Comparison of ENCODE assay signal across 9 cellular contexts in the genomic region with DNA sequence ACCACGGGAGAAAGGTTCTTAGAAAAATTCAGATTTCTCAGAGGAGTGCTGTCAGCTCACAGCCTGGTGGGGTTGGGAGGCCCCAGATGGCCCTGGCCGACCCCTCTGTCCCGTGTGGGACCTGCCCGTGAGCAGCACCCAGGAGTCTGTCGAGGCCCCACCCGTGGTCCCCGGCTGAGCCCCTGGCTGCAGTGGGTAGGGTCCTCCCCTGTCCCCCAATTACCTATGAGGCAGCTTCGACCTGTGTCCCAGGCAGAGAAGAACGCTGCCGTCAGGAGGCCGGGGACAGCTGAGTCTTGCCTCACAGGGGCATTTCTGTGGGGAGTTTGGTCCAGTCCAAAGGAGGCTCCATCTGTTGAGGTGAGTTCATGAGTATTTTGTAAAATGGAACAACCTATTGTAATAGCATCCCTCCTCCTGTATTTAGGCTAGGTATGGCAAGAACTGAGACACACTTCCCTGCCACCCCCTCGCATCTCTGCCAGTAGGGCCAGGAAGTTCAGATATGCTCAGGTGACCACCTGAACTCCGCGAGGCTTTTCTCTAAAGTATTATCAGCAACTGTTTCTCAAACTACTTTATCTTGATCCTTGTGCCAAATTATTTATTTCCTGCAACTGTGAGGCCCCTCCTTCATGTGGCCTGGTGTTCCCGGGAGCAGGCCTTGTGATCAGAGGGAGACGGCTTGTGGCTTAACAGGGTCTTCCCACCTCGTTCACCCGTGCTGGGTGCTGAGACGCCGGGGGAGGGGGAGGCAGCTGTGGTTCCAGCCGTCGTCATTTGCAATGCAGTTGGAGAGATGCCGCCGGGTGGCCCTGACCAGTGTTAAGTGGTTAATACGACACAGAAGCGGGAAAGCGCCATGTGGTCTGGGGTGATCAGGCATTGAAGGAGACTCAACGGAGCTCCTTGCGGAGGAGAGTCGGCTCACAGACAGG. TPM values are rescaled to one million over a fixed set of nuclear protein-coding genes. Genes with fewer than 3 reads are reported as not detected.
DNase-seq lines count a peak whose midpoint lies in the region; ATAC-seq and TF ChIP-seq lines count a peak whose summit lies in the region.
"Had no signal": no experiment of that assay in that cellular context is flagged by ENCODE, and none has a peak within 500 bp of the region (broad histone marks: within the 10 kb centered on the region; RNA-seq: fewer than 3 reads in every experiment).

No MANE protein-coding gene starts in this region.

- intact Hi-C loops in dendritic cell treated with granulocyte-macrophage colony-stimulating factor and Interleukin-4, amounts not matched to agents 40 ng/mL and 50 ng/mL, for 4 days (cut with micrococcal nuclease) = loop anchor here (2.0 to 5.0 kb wide), 2 partner anchors 20 to 219 kb away; no protein-coding TSS in a partner anchor

- H3K36me3 Mint-ChIP-seq in activated T-cell treated with anti-CD3 and anti-CD28 coated beads, Interleukin-2, amount 50 U/mL, for 4 hours (ENCODE audit: insufficient read depth) = peaks cover 2% of the 10 kb centered on the region
- H3K36me3 Mint-ChIP-seq in dendritic cell treated with granulocyte-macrophage colony-stimulating factor and Interleukin-4, amounts not matched to agents 40 ng/mL and 50 ng/mL, for 4 days (ENCODE audit: low read depth) = peaks cover 40% of the 10 kb centered on the region
- no peaks in the 10 kb centered on the region for H3K36me3 Mint-ChIP-seq in endothelial cell (ENCODE audit: low read depth, unreplicated experiment)

- no peak for DNase-seq in activated T-cell treated with anti-CD3 and anti-CD28 coated beads, Interleukin-2, amount 50 U/mL, for 4 hours
- DNase-seq in activated T-cell treated with anti-CD3 and anti-CD28 coated beads, Interleukin-2, amount 50 U/mL, for 1 hour = no peak
- DNase-seq in MV-4-11 (lab: John Stamatoyannopoulos, UW) (peak; percentile 17), endothelial cell (ENCODE audit: low spot score) (no peak), NCI-H146 (lab: John Stamatoyannopoulos, UW) (no peak)
- DNase-seq in stimulated activated naive CD8-positive, alpha-beta T cell treated with anti-CD3 and anti-CD28 coated beads, Interleukin-15, amount 100 ng/mL, for 72 hours = no peak
- DNase-seq: Calu3 had no signal

- H3K27me3 Mint-ChIP-seq in activated T-cell treated with anti-CD3 and anti-CD28 coated beads, Interleukin-2, amount 50 U/mL, for 4 hours (ENCODE audit: low read depth) = peaks cover 37% of the 10 kb centered on the region
- peaks cover 32% of the 10 kb centered on the region for H3K27me3 Mint-ChIP-seq in dendritic cell treated with granulocyte-macrophage colony-stimulating factor and Interleukin-4, amounts not matched to agents 40 ng/mL and 50 ng/mL, for 4 days
- peaks cover 34% of the 10 kb centered on the region for H3K27me3 Mint-ChIP-seq in stimulated activated naive CD8-positive, alpha-beta T cell treated with anti-CD3 and anti-CD28 coated beads, Interleukin-15, amount 100 ng/mL, for 72 hours
- peaks cover 23% of the 10 kb centered on the region for H3K27me3 Mint-ChIP-seq in endothelial cell (ENCODE audit: unreplicated experiment)

- peak overlapping the region; percentile 71 for H3K4me3 Mint-ChIP-seq in activated T-cell treated with anti-CD3 and anti-CD28 coated beads, Interleukin-2, amount 50 U/mL, for 4 hours
- peak overlapping the region; percentile 79 for H3K4me3 Mint-ChIP-seq in dendritic cell treated with granulocyte-macrophage colony-stimulating factor and Interleukin-4, amounts not matched to agents 40 ng/mL and 50 ng/mL, for 4 days
- H3K4me3 Mint-ChIP-seq in stimulated activated naive CD8-positive, alpha-beta T cell treated with anti-CD3 and anti-CD28 coated beads, Interleukin-15, amount 100 ng/mL, for 72 hours = peak overlapping the region; percentile 80 to 82
- H3K4me3 Mint-ChIP-seq in endothelial cell (ENCODE audit: unreplicated experiment) = no peak overlapping the region

- H3K27ac Mint-ChIP-seq in dendritic cell treated with granulocyte-macrophage colony-stimulating factor and Interleukin-4, amounts not matched to agents 40 ng/mL and 50 ng/mL, for 4 days = peak overlapping the region; percentile 26
- H3K27ac Mint-ChIP-seq in stimulated activated naive CD8-positive, alpha-beta T cell treated with anti-CD3 and anti-CD28 coated beads, Interleukin-15, amount 100 ng/mL, for 72 hours = peak overlapping the region in 1 of 2 donors; percentile 19
- H3K27ac Mint-ChIP-seq in endothelial cell (ENCODE audit: unreplicated experiment) = no peak overlapping the region

- no peaks in the 10 kb centered on the region for H3K9me3 Mint-ChIP-seq in activated T-cell treated with anti-CD3 and anti-CD28 coated beads, Interleukin-2, amount 50 U/mL, for 4 hours
- no peaks in the 10 kb centered on the region for H3K9me3 Mint-ChIP-seq in dendritic cell treated with granulocyte-macrophage colony-stimulating factor and Interleukin-4, amounts not matched to agents 40 ng/mL and 50 ng/mL, for 4 days
- H3K9me3 Mint-ChIP-seq in stimulated activated naive CD8-positive, alpha-beta T cell treated with anti-CD3 and anti-CD28 coated beads, Interleukin-15, amount 100 ng/mL, for 72 hours = no peaks in the 10 kb centered on the region
- H3K9me3 Mint-ChIP-seq in endothelial cell (ENCODE audit: unreplicated experiment) = no peaks in the 10 kb centered on the region

- no peak for TF ChIP-seq CTCF in endothelial cell (IDR thresholded peaks at IDR 0.05; ENCODE audit: unreplicated experiment)

- no peak for ATAC-seq in activated T-cell treated with anti-CD3 and anti-CD28 coated beads, Interleukin-2, amount 50 U/mL, for 4 hours
- peak; percentile 3 for ATAC-seq in stimulated activated naive CD8-positive, alpha-beta T cell treated with anti-CD3 and anti-CD28 coated beads, Interleukin-15, amount 100 ng/mL, for 72 hours
- no peak for ATAC-seq in GM19351 (IDR thresholded peaks at IDR 0.05; ENCODE audit: unreplicated experiment)

- peaks cover 7% of the 10 kb centered on the region for H3K4me1 Mint-ChIP-seq in activated T-cell treated with anti-CD3 and anti-CD28 coated beads, Interleukin-2, amount 50 U/mL, for 4 hours (ENCODE audit: low read depth)
- peaks cover 75% of the 10 kb centered on the region for H3K4me1 Mint-ChIP-seq in dendritic cell treated with granulocyte-macrophage colony-stimulating factor and Interleukin-4, amounts not matched to agents 40 ng/mL and 50 ng/mL, for 4 days (ENCODE audit: low read depth)
- H3K4me1 Mint-ChIP-seq in stimulated activated naive CD8-positive, alpha-beta T cell treated with anti-CD3 and anti-CD28 coated beads, Interleukin-15, amount 100 ng/mL, for 72 hours = peaks cover 39% of the 10 kb centered on the region
- peaks cover 6% of the 10 kb centered on the region for H3K4me1 Mint-ChIP-seq in endothelial cell (ENCODE audit: unreplicated experiment)

RNA-seq across cellular contexts. Expression of a gene that starts 1.7 kb away (rescaled TPM):
- total RNA-seq in activated T-cell treated with anti-CD3 and anti-CD28 coated beads, Interleukin-2, amount 50 U/mL, for 4 hours = 10 to 100 TPM; 17.2 to 22.8 (median 22.2) TPM
- total RNA-seq in endothelial cell (ENCODE audit: unreplicated experiment) = 8.7 TPM

RNA-seq across cellular contexts. Expression of a gene that starts 51.8 kb away (rescaled TPM):
- 100 to 1,000 TPM in 2 of 3 donors, 10 to 100 TPM in 1; 98.9 to 107 (median 101) TPM for total RNA-seq in activated T-cell treated with anti-CD3 and anti-CD28 coated beads, Interleukin-2, amount 50 U/mL, for 4 hours
- 101 TPM for total RNA-seq in endothelial cell (ENCODE audit: unreplicated experiment)
